Comparison of ENCODE assay signal across 12 cellular contexts in the genomic region with DNA sequence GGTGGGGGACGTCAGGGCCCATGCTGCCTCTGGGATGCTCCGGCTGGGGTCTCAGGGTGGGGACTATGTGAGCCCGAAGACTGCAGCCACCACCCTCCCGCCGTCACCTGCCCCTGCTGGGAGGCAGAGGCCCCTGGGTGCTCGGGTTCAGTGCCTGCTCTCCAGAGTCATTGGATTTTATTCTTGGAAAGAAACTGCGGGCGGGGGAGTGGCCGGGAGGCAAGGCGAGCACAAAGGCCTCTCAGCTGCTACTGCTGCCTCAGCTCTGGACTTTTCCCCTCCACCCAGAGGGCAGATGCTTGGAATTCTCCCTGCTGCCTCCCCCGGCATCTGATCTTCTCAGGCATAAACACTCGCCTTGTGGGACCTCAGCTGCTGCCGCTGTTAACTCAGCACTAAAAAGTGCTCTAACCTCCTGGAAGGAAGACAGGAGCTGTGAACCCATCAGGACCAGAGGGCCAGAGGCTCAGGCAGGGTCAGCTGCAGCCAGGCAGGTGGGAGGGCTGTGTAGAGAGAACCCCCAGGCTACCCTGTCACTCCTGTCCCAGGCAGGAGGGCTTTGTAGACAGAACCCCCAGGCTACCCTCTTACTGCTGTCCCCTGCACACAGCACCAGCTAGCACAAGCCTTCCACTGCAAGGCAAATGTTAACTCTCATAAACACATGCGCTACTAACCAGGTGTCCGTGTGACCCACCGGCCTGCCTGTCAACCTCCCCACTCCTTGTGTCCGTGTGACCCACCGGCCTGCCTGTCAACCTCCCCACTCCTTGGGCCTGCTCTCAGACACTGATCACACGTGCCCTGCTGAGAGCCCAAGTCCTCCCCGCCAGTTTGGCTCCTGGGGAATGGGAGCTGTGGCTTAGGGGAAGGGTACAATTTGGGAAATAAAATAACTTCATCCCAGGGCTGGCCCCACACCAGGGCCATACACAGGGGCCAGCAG. TPM values are rescaled to one million over a fixed set of nuclear protein-coding genes. Genes with fewer than 3 reads are reported as not detected.
DNase-seq lines count a peak whose midpoint lies in the region; FAIRE-seq and TF ChIP-seq lines count a peak whose summit lies in the region.
"Had no signal": no experiment of that assay in that cellular context is flagged by ENCODE, and none has a peak within 500 bp of the region (broad histone marks: within the 10 kb centered on the region; RNA-seq: fewer than 3 reads in every experiment).

No MANE protein-coding gene starts in this region.

- no peaks in the 10 kb centered on the region for H3K9me3 Mint-ChIP-seq in nephron progenitor cell
- H3K9me3 Mint-ChIP-seq: CD8-positive, alpha-beta T cell had no signal

- TF ChIP-seq CTCF in fibroblast of villous mesenchyme (IDR thresholded peaks at IDR 0.05; ENCODE audit: insufficient read depth, low read depth, low read length), result no peak
- no peak for TF ChIP-seq CTCF in nephron progenitor cell (IDR thresholded peaks at IDR 0.05)
- no peak for TF ChIP-seq CTCF in D721Med (IDR thresholded peaks at IDR 0.05; ENCODE audit: insufficient read depth, missing control alignments)

- DNase-seq in AG08395 (ENCODE audit: low spot score) (peak; percentile 41), NCI-H2107 (lab: John Stamatoyannopoulos, UW) (peak; percentile 66), fibroblast of villous mesenchyme (ENCODE audit: low read depth) (peak; percentile 88), nephron progenitor cell (peak; percentile 67), D721Med (ENCODE audit: insufficient read length, low spot score) (no peak), CD1c-positive myeloid dendritic cell (ENCODE audit: extremely low spot score) (no peak), inferior parietal cortex (ENCODE audit: extremely low spot score) (no peak), NCI-H69 (lab: John Stamatoyannopoulos, UW) (no peak)
- DNase-seq: activated B cell treated with CpG ODN at 0.5 μM for 24 hours; CD8-positive, alpha-beta T cell; NCI-H446; stimulated activated CD4-positive, alpha-beta T cell treated with anti-CD3 and anti-CD28 coated beads, Interleukin-4, amount 100 ng/mL, for 24 hours had no signal

- H3K36me3 Mint-ChIP-seq in nephron progenitor cell (ENCODE audit: low read depth), result no peaks in the 10 kb centered on the region
- H3K36me3 Mint-ChIP-seq: CD8-positive, alpha-beta T cell had no signal

- peak overlapping the region; percentile 74 for H3K27ac Mint-ChIP-seq in nephron progenitor cell
- H3K27ac Mint-ChIP-seq: activated B cell treated with CpG ODN at 0.5 μM for 24 hours; CD8-positive, alpha-beta T cell had no signal

- peaks cover 73% of the 10 kb centered on the region for H3K4me1 Mint-ChIP-seq in nephron progenitor cell
- H3K4me1 Mint-ChIP-seq: activated B cell treated with CpG ODN at 0.5 μM for 24 hours had no signal

- no peak for FAIRE-seq in D721Med (lab: Jason Lieb, UNC)

- H3K27me3 Mint-ChIP-seq in nephron progenitor cell (ENCODE audit: low read depth, poor library complexity), result peaks cover 13% of the 10 kb centered on the region

- no peak overlapping the region for H3K4me3 ChIP-seq in fibroblast of villous mesenchyme (ENCODE audit: low read depth, low read length)

- peak overlapping the region; percentile 15 for H3K4me3 Mint-ChIP-seq in nephron progenitor cell
- H3K4me3 Mint-ChIP-seq: activated B cell treated with CpG ODN at 0.5 μM for 24 hours; CD8-positive, alpha-beta T cell had no signal

RNA-seq across cellular contexts. Expression of a gene that starts 9.4 kb away (rescaled TPM):
- not detected in 2 replicates for total RNA-seq in fibroblast of villous mesenchyme
- total RNA-seq: activated B cell treated with CpG ODN at 0.5 μM for 24 hours; CD8-positive, alpha-beta T cell had no signal

Comparison
In these comparisons a context has a peak if more than half of its experiments do, and no peak if none do; other contexts are left out.
1. DNase-seq: peak in AG08395 (single experiment), NCI-H2107 (single experiment), fibroblast of villous mesenchyme (single experiment) and nephron progenitor cell (single experiment); none in D721Med (single experiment), CD1c-positive myeloid dendritic cell (single experiment), inferior parietal cortex (single experiment) and NCI-H69 (single experiment).